ENCODE assay signal across 8 cellular contexts in the genomic region with DNA sequence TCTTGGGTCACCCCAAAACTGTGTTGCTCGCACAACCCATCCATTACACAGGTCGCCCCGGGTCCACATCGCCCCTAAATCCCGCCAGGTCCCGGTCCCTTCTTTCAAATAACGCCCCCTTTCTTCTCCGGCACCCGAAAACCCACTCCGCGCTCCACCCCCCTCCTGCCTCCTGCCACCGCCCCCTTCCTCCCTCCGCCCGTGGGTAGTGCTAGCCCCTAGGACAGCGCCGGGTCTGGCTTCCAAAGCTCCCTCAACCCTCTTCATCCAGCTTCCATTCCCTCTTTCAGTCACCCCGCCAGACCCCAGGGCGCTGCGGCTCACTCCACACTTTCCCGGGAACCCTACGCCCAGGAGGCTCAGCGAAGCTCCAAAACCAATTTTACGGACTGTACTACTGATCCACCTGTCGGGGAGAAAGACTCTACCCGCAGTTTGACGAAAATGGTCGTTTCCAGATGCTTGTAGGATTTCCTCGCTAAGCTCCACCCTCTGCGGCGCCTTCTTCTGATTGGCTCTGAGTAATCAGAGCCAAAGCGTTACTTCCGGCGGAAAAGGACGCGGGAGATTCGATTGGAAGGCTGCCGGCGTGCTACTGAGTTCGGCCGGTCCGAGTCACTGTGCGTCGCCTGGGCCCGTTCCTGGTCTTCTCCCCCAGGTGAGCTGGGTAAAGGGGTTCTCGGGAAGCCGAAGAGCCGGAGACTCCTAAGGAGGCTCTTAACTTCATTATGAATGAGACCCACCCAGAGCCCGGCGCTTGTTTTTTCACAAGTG. TPM values are rescaled to one million over a fixed set of nuclear protein-coding genes. Genes with fewer than 3 reads are reported as not detected.
A peak's percentile ranks its signal among the peaks of the same experiment; 100 is the strongest.
DNase-seq lines count a peak whose midpoint lies in the region; ATAC-seq and TF ChIP-seq lines count a peak whose summit lies in the region.

A gene with protein sequence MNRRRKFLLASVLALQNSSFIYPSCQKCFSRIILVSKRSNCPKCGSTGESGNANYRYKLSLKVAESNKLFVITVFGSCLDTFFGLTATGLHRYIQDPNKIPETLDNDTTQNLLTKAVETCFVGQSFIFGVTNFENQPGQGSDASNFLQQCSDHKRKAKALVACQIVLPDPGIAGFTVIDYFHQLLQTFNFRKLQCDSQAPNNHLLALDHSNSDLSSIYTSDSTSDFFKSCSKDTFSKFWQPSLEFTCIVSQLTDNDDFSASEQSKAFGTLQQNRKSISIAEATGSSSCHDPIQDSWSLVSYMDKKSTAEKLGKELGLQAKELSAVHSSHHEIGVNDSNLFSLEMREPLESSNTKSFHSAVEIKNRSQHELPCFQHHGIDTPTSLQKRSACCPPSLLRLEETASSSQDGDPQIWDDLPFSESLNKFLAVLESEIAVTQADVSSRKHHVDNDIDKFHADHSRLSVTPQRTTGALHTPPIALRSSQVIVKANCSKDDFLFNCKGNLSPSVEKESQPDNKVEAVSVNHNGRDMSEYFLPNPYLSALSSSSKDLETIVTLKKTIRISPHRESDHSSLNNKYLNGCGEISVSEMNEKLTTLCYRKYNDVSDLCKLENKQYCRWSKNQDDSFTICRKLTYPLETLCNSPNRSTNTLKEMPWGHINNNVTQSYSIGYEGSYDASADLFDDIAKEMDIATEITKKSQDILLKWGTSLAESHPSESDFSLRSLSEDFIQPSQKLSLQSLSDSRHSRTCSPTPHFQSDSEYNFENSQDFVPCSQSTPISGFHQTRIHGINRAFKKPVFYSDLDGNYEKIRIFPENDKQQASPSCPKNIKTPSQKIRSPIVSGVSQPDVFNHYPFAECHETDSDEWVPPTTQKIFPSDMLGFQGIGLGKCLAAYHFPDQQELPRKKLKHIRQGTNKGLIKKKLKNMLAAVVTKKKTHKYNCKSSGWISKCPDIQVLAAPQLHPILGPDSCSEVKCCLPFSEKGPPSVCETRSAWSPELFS (plus strand): TSS at position 572 of the 774 bp plus-strand sequence. CDS start 13,003 bp downstream, outside the sequence.

- ATAC-seq in CD8-positive, alpha-beta T cell: peak; percentile 71
- ATAC-seq in GM19468 (IDR thresholded peaks at IDR 0.05; ENCODE audit: extremely low read depth, unreplicated experiment): peak; percentile 65

- H3K9me3 ChIP-seq in CD8-positive, alpha-beta T cell (ENCODE audit: low read length): no peaks in the 10 kb centered on the region
- H3K9me3 ChIP-seq in effector memory CD4-positive, alpha-beta T cell (ENCODE audit: control insufficient read depth, low read length): no peaks in the 10 kb centered on the region

- H3K4me3 ChIP-seq in CD8-positive, alpha-beta T cell (ENCODE audit: low read depth, low read length): peak within 1 kb of the TSS; percentile 76
- H3K4me3 ChIP-seq in effector memory CD4-positive, alpha-beta T cell (ENCODE audit: insufficient read depth, low read depth, low read length, poor library complexity, severe bottlenecking): peak within 1 kb of the TSS; percentile 82

- H3K9me3 Mint-ChIP-seq in CD8-positive, alpha-beta T cell: no peaks in the 10 kb centered on the region

- H3K36me3 Mint-ChIP-seq in CD8-positive, alpha-beta T cell: peaks cover 10% of the 10 kb centered on the region

- H3K27me3 Mint-ChIP-seq in CD8-positive, alpha-beta T cell (ENCODE audit: low read depth): no peaks in the 10 kb centered on the region

- intact Hi-C loops in CD8-positive, alpha-beta T cell (cut with DNase I, micrococcal nuclease): loop anchor here (1.0 to 2.0 kb wide), 7 partner anchors 26 to 385 kb away; a partner anchor contains a TSS

- no peak for TF ChIP-seq CTCF in CD8-positive, alpha-beta T cell (IDR thresholded peaks at IDR 0.05)

- peak within 1 kb of the TSS; percentile 96 for H3K27ac ChIP-seq in CD8-positive, alpha-beta T cell (ENCODE audit: low read depth, low read length)
- peak within 1 kb of the TSS; percentile 91 for H3K27ac ChIP-seq in effector memory CD4-positive, alpha-beta T cell (ENCODE audit: insufficient read depth, low read length, poor library complexity, severe bottlenecking)

- CTCF ChIA-PET in CD8-positive, alpha-beta T cell (lab: Charles Lee): interaction anchor here (0.5 to 3.9 kb wide), 16 partner anchors 10 to 381 kb away, joined by 3 to 26 read pairs (median 4); a partner anchor contains a TSS
- CTCF ChIA-PET in activated CD8-positive, alpha-beta memory T cell treated with anti-CD3 and anti-CD28 coated beads for 36 hours (lab: Charles Lee): interaction anchor here (1.0 to 2.6 kb wide), 4 partner anchors 26 to 256 kb away, joined by 3 to 8 read pairs (median 4); a partner anchor contains a TSS

- peaks cover 47% of the 10 kb centered on the region for H3K4me1 Mint-ChIP-seq in CD8-positive, alpha-beta T cell (ENCODE audit: low read depth)

- H3K4me3 Mint-ChIP-seq in CD8-positive, alpha-beta T cell: peak within 1 kb of the TSS; percentile 99

- H3K36me3 ChIP-seq in CD8-positive, alpha-beta T cell (ENCODE audit: insufficient read depth, low read length): no peaks in the 10 kb centered on the region
- H3K36me3 ChIP-seq in effector memory CD4-positive, alpha-beta T cell (ENCODE audit: control insufficient read depth, insufficient read depth, low read length): no peaks in the 10 kb centered on the region

- H3K4me1 ChIP-seq in CD8-positive, alpha-beta T cell (ENCODE audit: insufficient read depth, low read length): peaks cover 28% of the 10 kb centered on the region
- peaks cover 9% of the 10 kb centered on the region for H3K4me1 ChIP-seq in effector memory CD4-positive, alpha-beta T cell (ENCODE audit: control insufficient read depth, insufficient read depth, low read length, poor library complexity, severe bottlenecking)

- peak; percentile 88 to 98 (median 92) for DNase-seq in CD8-positive, alpha-beta T cell
- DNase-seq in HS-5 (ENCODE audit: low read depth): peak; percentile 94
- peak; percentile 95 to 97 for DNase-seq in NOMO-1 (lab: John Stamatoyannopoulos, UW; ENCODE audit: unreplicated experiment in 2 of 2)
- peak; percentile 86 to 95 (median 90) for DNase-seq in effector memory CD4-positive, alpha-beta T cell
- peak; percentile 98 to 99 for DNase-seq in lung microvascular endothelial cell (ENCODE audit: low read depth in 2 of 2)
- peak; percentile 89 to 90 (median 89) for DNase-seq in stimulated activated CD4-positive, alpha-beta T cell treated with anti-CD3 and anti-CD28 coated beads, TNF-alpha, amount 100 ng/mL, for 48 hours (ENCODE audit: low read depth in 3 of 3)

- POLR2A ChIA-PET in CD8-positive, alpha-beta T cell (lab: Charles Lee): interaction anchor here (0.5 to 2.9 kb wide), 33 partner anchors 9 to 384 kb away, joined by 3 to 42 read pairs (median 4); a partner anchor contains a TSS
- POLR2A ChIA-PET in activated CD8-positive, alpha-beta memory T cell treated with anti-CD3 and anti-CD28 coated beads for 36 hours (lab: Charles Lee): interaction anchor here (0.6 to 3.1 kb wide), 12 partner anchors 24 to 384 kb away, joined by 3 to 23 read pairs (median 4); a partner anchor contains a TSS

- no peaks in the 10 kb centered on the region for H3K27me3 ChIP-seq in CD8-positive, alpha-beta T cell (ENCODE audit: insufficient read depth, low read length)
- H3K27me3 ChIP-seq in effector memory CD4-positive, alpha-beta T cell (replicated peaks; ENCODE audit: control insufficient read depth, insufficient read depth, low read length, poor library complexity, severe bottlenecking): no peaks in the 10 kb centered on the region

- peak within 1 kb of the TSS; percentile 100 for H3K27ac Mint-ChIP-seq in CD8-positive, alpha-beta T cell

RNA-seq across cellular contexts. Expression of the gene that starts here (rescaled TPM):
- 1 to 10 TPM; 1.5 to 2.3 TPM for total RNA-seq in CD8-positive, alpha-beta T cell
- 10 to 100 TPM; 28.5 to 30.0 TPM for total RNA-seq in activated CD8-positive, alpha-beta memory T cell treated with anti-CD3 and anti-CD28 coated beads for 36 hours
- 1.8 and 3.5 TPM in 2 replicates for total RNA-seq in lung microvascular endothelial cell

Comparison
In these comparisons a context has a peak if more than half of its experiments do, and no peak if none do; other contexts are left out.
1. Peak in every context shown above with its lines: DNase-seq, ATAC-seq, H3K4me3 ChIP-seq and H3K27ac ChIP-seq.